Comparison of ENCODE assay signal across 21 cellular contexts in the genomic region with DNA sequence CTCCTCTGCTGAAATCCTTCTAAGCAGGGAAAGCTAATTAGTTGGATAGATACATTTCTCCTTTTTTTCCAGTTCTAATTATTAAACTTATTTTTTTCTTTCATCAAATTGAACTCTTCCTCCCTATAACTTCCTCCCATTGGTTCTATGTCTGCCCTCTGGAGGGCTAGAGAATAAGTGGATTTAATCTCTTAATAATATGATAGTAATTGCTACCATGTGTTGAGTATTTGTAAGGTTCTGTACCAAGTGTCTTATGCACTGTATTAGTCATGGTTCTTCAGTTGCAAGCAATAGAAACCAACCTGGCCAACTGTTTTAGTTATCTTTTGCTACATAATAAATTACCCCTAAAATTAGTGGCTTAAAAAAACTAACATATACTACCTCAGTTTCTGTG.
"Had no signal": no experiment of that assay in that cellular context is flagged by ENCODE, and none has a peak within 500 bp of the region (broad histone marks: within the 10 kb centered on the region; RNA-seq: fewer than 3 reads in every experiment).

No MANE protein-coding gene starts in this region.

- H2AFZ ChIP-seq: hepatocyte had no signal

- H3K79me2 ChIP-seq: hepatocyte had no signal

- H3K4me1 ChIP-seq: right lobe of liver, stomach, vagina had no signal

- DNase-seq: activated CD8-positive, alpha-beta memory T cell treated with anti-CD3 and anti-CD28 coated beads for 24 hours; activated CD8-positive, alpha-beta memory T cell treated with anti-CD3 and anti-CD28 coated beads, Interleukin-2, amount 50 U/mL, for 48 hours; activated effector memory CD4-positive, alpha-beta T cell treated with Interleukin-2 at 50 U/mL for 16 hours; activated naive CD4-positive, alpha-beta T cell treated with anti-CD3 and anti-CD28 coated beads, Interleukin-2, amount 10 ng/mL, durations not matched to agents 7 days and 5 days; activated naive CD8-positive, alpha-beta T cell treated with anti-CD3 and anti-CD28 coated beads, Interleukin-2, amount 50 U/mL, for 24 hours; activated T-cell treated with anti-CD3 and anti-CD28 coated beads, Interleukin-2, amount 50 U/mL, for 48 hours; anterior cingulate cortex; caudate nucleus; dorsolateral prefrontal cortex; endodermal cell; mesenchymal stem cell; naive thymus-derived CD8-positive, alpha-beta T cell; right lobe of liver; small intestine; stimulated activated CD4-positive, alpha-beta T cell treated with anti-CD3 and anti-CD28 coated beads, Interleukin-15, amount 100 ng/mL, for 24 hours; stimulated activated CD4-positive, alpha-beta T cell treated with anti-CD3 and anti-CD28 coated beads, Interleukin-2, amount 100 ng/mL, for 48 hours; stomach; trophoblast cell had no signal

- H3K9me3 ChIP-seq: vagina had no signal

- H3K27ac ChIP-seq: dorsolateral prefrontal cortex, epithelial cell of prostate, hepatocyte, right lobe of liver, stomach, vagina had no signal

- H3K36me3 ChIP-seq: right lobe of liver, stomach, vagina had no signal

- H3K27me3 ChIP-seq: dorsolateral prefrontal cortex, hepatocyte, right lobe of liver, stomach, vagina had no signal

- H3K4me2 ChIP-seq: hepatocyte had no signal

- H3K4me3 ChIP-seq: dorsolateral prefrontal cortex, hepatocyte, right lobe of liver, stomach, vagina had no signal
